In the genomic region with DNA sequence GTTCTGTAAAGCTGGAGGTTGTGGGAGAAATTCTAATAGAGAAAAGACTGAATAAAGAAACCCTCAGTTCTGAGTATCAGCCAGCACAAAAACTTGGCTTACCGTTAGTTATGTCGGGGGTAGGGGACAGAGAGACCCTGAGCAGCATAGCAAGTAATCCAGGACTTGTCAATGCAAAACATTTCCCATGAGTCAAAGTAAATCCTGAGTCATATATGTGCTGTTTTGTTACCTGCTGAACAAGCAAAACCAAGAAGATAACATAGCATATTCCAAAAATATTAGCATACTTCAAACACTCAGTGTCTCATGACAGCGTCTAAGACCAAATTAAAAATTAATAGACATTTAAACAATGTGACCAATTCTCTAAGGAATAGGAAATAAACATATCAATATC, we compare ENCODE assay signal across 17 cellular contexts.
"Had no signal": no experiment of that assay in that cellular context is flagged by ENCODE, and none has a peak within 500 bp of the region (broad histone marks: within the 10 kb centered on the region; RNA-seq: fewer than 3 reads in every experiment).

No MANE protein-coding gene starts in this region.

- H3K27me3 Mint-ChIP-seq: activated CD4-positive, alpha-beta T cell treated with anti-CD3 and anti-CD28 coated beads, Interleukin-2, amount 10 ng/mL, durations not matched to agents 7 days and 5 days; activated naive CD8-positive, alpha-beta T cell treated with anti-CD3 and anti-CD28 coated beads, Interleukin-2, amount 50 U/mL, for 24 hours; T-cell had no signal

- H3K36me3 ChIP-seq: ovary, stomach, upper lobe of right lung had no signal

- H3K4me3 ChIP-seq: coronary artery, ovary, stomach, testis, upper lobe of right lung had no signal

- H3K9me3 ChIP-seq: ovary, stomach, testis, upper lobe of right lung had no signal

- ATAC-seq: activated naive CD8-positive, alpha-beta T cell treated with anti-CD3 and anti-CD28 coated beads, Interleukin-2, amount 50 U/mL, for 24 hours; esophagus mucosa; T-cell; upper lobe of right lung had no signal

- DNase-seq: activated CD4-positive, alpha-beta T cell treated with anti-CD3 and anti-CD28 coated beads, Interleukin-2, amount 10 ng/mL, durations not matched to agents 7 days and 5 days; activated naive CD4-positive, alpha-beta T cell treated with anti-CD3 and anti-CD28 coated beads for 36 hours; activated naive CD8-positive, alpha-beta T cell treated with anti-CD3 and anti-CD28 coated beads, Interleukin-2, amount 50 U/mL, for 24 hours; aorta; hypothalamus; midbrain; ovary; stimulated activated CD4-positive, alpha-beta T cell treated with anti-CD3 and anti-CD28 coated beads, Interleukin-12 subunit alpha, Interleukin-12 subunit beta, amount 100 ng/mL, for 4 hours; stimulated activated CD4-positive, alpha-beta T cell treated with anti-CD3 and anti-CD28 coated beads, Interleukin-2, amount 100 ng/mL, for 24 hours; stomach; T-cell; T-helper 9 cell; testis; upper lobe of right lung had no signal

- H3K36me3 Mint-ChIP-seq: T-cell had no signal

- H3K27ac Mint-ChIP-seq: activated CD4-positive, alpha-beta T cell treated with anti-CD3 and anti-CD28 coated beads, Interleukin-2, amount 10 ng/mL, durations not matched to agents 7 days and 5 days; activated naive CD4-positive, alpha-beta T cell treated with anti-CD3 and anti-CD28 coated beads for 36 hours; activated naive CD8-positive, alpha-beta T cell treated with anti-CD3 and anti-CD28 coated beads, Interleukin-2, amount 50 U/mL, for 24 hours; activated T-helper 2 cell treated with anti-CD3 and anti-CD28 coated beads, Interferon-gamma antibody, Interleukin-2, Interleukin-4, amounts not matched to agents 10 μg/mL and 5 μg/mL and 100 μg/mL, durations not matched to agents 14 hours and 24 hours and 36 hours; T-cell had no signal

- H3K27me3 ChIP-seq: ovary, stomach, testis, upper lobe of right lung had no signal

- H3K4me1 Mint-ChIP-seq: activated CD4-positive, alpha-beta T cell treated with anti-CD3 and anti-CD28 coated beads, Interleukin-2, amount 10 ng/mL, durations not matched to agents 7 days and 5 days; activated naive CD8-positive, alpha-beta T cell treated with anti-CD3 and anti-CD28 coated beads, Interleukin-2, amount 50 U/mL, for 24 hours; T-cell had no signal

- H3K27ac ChIP-seq: coronary artery, ovary, stomach, testis, upper lobe of right lung had no signal

- H3K4me1 ChIP-seq: stomach, testis, upper lobe of right lung had no signal

- H3K4me3 Mint-ChIP-seq: activated CD4-positive, alpha-beta T cell treated with anti-CD3 and anti-CD28 coated beads, Interleukin-2, amount 10 ng/mL, durations not matched to agents 7 days and 5 days; activated naive CD4-positive, alpha-beta T cell treated with anti-CD3 and anti-CD28 coated beads for 36 hours; activated naive CD8-positive, alpha-beta T cell treated with anti-CD3 and anti-CD28 coated beads, Interleukin-2, amount 50 U/mL, for 24 hours; T-cell had no signal
